9 cellular contexts compared by ENCODE assay signal in genomic region chr1:65165269-65166002, GRCh38. TPM values are rescaled to one million over a fixed set of nuclear protein-coding genes. Genes with fewer than 3 reads are reported as not detected.
DNase-seq lines count a peak whose midpoint lies in the region; ATAC-seq, FAIRE-seq and TF ChIP-seq lines count a peak whose summit lies in the region.
"Had no signal": no experiment of that assay in that cellular context is flagged by ENCODE, and none has a peak within 500 bp of the region (broad histone marks: within the 10 kb centered on the region; RNA-seq: fewer than 3 reads in every experiment).

No MANE protein-coding gene starts in this region.

- no peak for TF ChIP-seq CTCF in GM06990 (IDR thresholded peaks at IDR 0.05; ENCODE audit: insufficient read depth, low read length, poor library complexity, severe bottlenecking)
- no peak for TF ChIP-seq CTCF in H1 (IDR thresholded peaks at IDR 0.05; ENCODE audit: control extremely low read depth in 1 of 3, insufficient read depth in 1 of 3, low read depth in 1 of 3, low read length in 3 of 3)
- TF ChIP-seq CTCF in foreskin keratinocyte (conservative IDR thresholded peaks at IDR 0.05), result no peak

- H4K5ac ChIP-seq in H1 (ENCODE audit: insufficient read length, low read depth, low read length), result no peak overlapping the region

- no peaks in the 10 kb centered on the region for H3K9me3 ChIP-seq in H1 (ENCODE audit: insufficient read depth in 2 of 2, low read depth in 1 of 2, low read length in 1 of 2)

- no peaks in the 10 kb centered on the region for H3K36me3 ChIP-seq in GM06990 (ENCODE audit: control insufficient read depth, insufficient read depth, low read length)
- no peaks in the 10 kb centered on the region for H3K36me3 ChIP-seq in H1 (ENCODE audit: control insufficient read depth in 2 of 4, insufficient read depth in 4 of 4, low read length in 3 of 4)

- H3K4me1 ChIP-seq in H1 (replicated peaks in 1 of 4; ENCODE audit: control insufficient read depth in 3 of 4, insufficient read depth in 4 of 4, low read length in 3 of 4) (peaks cover 0 to 12% (median 5%) of the 10 kb centered on the region in 4 experiments; a peak in 4 of 7 replicates), foreskin keratinocyte (no peaks in the 10 kb centered on the region)

- TF ChIP-seq RAD21 in H1 (IDR thresholded peaks at IDR 0.05 in 1 of 2, conservative IDR thresholded peaks at IDR 0.05 in 1 of 2; ENCODE audit: low read depth in 2 of 2, low read length in 2 of 2), result no peak

- H3K4ac ChIP-seq in H1 (replicated peaks; ENCODE audit: insufficient read length, low read depth, low read length), result no peak overlapping the region

- H3K4me3 ChIP-seq in GM06990 (replicated peaks; ENCODE audit: low read depth, low read length) (no peak overlapping the region), H1 (ENCODE audit: extremely low read depth in 1 of 4, insufficient read depth in 2 of 4, low read depth in 3 of 4, low read length in 4 of 4) (no peak overlapping the region)

- H2BK120ac ChIP-seq in H1 (replicated peaks; ENCODE audit: low read depth, low read length), result no peak overlapping the region

- no peak overlapping the region for H3K56ac ChIP-seq in H1 (replicated peaks; ENCODE audit: insufficient read length, low read depth, low read length)

- H2AFZ ChIP-seq in H1 (ENCODE audit: low read length), result no peak overlapping the region

- no peak overlapping the region for H2BK20ac ChIP-seq in H1 (ENCODE audit: low read length)

- no peak overlapping the region for H4K8ac ChIP-seq in H1 (ENCODE audit: extremely low read depth, insufficient read depth, low read length)

- peak overlapping the region; percentile 24; the same call in 1 of the 2 replicates for H2BK5ac ChIP-seq in H1 (ENCODE audit: low read depth, low read length)

- DNase-seq in GM06990 (ENCODE audit: extremely low read depth, insufficient read length) (peak; percentile 16), H1 (ENCODE audit: low read depth in 1 of 2, low spot score in 2 of 2) (no peak), NCI-H1694 treated with DMSO at 0.1 percent for 48 hours (lab: John Stamatoyannopoulos, UW) (no peak), foreskin keratinocyte (no peak), NCI-H345 treated with DMSO at 0.1 percent for 48 hours (lab: John Stamatoyannopoulos, UW; ENCODE audit: unreplicated experiment) (no peak), NCI-H2196 (lab: John Stamatoyannopoulos, UW; ENCODE audit: unreplicated experiment) (no peak)

- H3K27ac ChIP-seq in H1 (ENCODE audit: low read depth, low read length), result no peak overlapping the region
- no peak overlapping the region for H3K27ac ChIP-seq in foreskin keratinocyte
- H3K27ac ChIP-seq: VCaP had no signal

- FAIRE-seq in H1 (lab: Jason Lieb, UNC), result no peak

- no peak overlapping the region for H4K91ac ChIP-seq in H1 (replicated peaks; ENCODE audit: insufficient read length, low read length)

- H2AK5ac ChIP-seq in H1 (ENCODE audit: low read depth, low read length), result no peak overlapping the region; the same call in 1 of the 2 replicates

- no peak overlapping the region for H3K23ac ChIP-seq in H1 (ENCODE audit: insufficient read length)

- peak overlapping the region in 1 of 2 experiments; percentile 30; a peak in 1 of 4 replicates for H3K4me2 ChIP-seq in H1 (ENCODE audit: insufficient read depth in 1 of 2, low read depth in 2 of 2, low read length in 2 of 2)

- peaks cover 0 to 96% of the 10 kb centered on the region in 2 experiments; a peak in 3 of 4 replicates for H3K79me2 ChIP-seq in H1 (ENCODE audit: control insufficient read depth in 1 of 2, insufficient read depth in 2 of 2, low read length in 2 of 2)

- no peaks in the 10 kb centered on the region; the same call in 1 of the 2 replicates for H3K23me2 ChIP-seq in H1 (ENCODE audit: low read depth, low read length)

- H3K18ac ChIP-seq in H1 (ENCODE audit: extremely low read depth, low read length), result no peak overlapping the region

- TF ChIP-seq POLR2A in H1 (IDR thresholded peaks at IDR 0.05; ENCODE audit: control extremely low read depth in 1 of 2, low read depth in 2 of 2, low read length in 2 of 2), result no peak

- H2BK15ac ChIP-seq in H1 (ENCODE audit: low read length), result no peak overlapping the region; the same call in 1 of the 2 replicates

- peaks cover 3 to 8% of the 10 kb centered on the region in 2 experiments for H4K20me1 ChIP-seq in H1 (replicated peaks in 1 of 2; ENCODE audit: control insufficient read depth in 1 of 2, insufficient read depth in 2 of 2, low read length in 2 of 2)

- ATAC-seq in GM21526 (IDR thresholded peaks at IDR 0.05; ENCODE audit: low FRiP score, unreplicated experiment), result peak; percentile 85
- peak; percentile 88 for ATAC-seq in HG03558 (IDR thresholded peaks at IDR 0.05; ENCODE audit: extremely low read depth, unreplicated experiment)
- ATAC-seq in foreskin keratinocyte, result no peak

- peaks cover 3% of the 10 kb centered on the region; the same call in 1 of the 2 replicates for H3K79me1 ChIP-seq in H1 (ENCODE audit: low read depth, low read length)

- POLR2A ChIA-PET in H1 (lab: Charles Lee; ENCODE audit: partially characterized antibody), result interaction anchor here (1.0 to 8.3 kb wide), 4 partner anchors 11 to 24 kb away, joined by 3 to 48 read pairs (median 3); partner anchors contain the start of gene AK4

- no peaks in the 10 kb centered on the region for H3K27me3 ChIP-seq in GM06990 (replicated peaks; ENCODE audit: control insufficient read depth, insufficient read depth, low read length)
- no peaks in the 10 kb centered on the region for H3K27me3 ChIP-seq in H1 (replicated peaks in 1 of 4; ENCODE audit: control insufficient read depth in 3 of 4, extremely low read depth in 1 of 4, insufficient read depth in 3 of 4, low read length in 3 of 4)
- no peaks in the 10 kb centered on the region for H3K27me3 ChIP-seq in foreskin keratinocyte

- no peak for TF ChIP-seq EP300 in H1 (IDR thresholded peaks at IDR 0.05; ENCODE audit: borderline replicate concordance in 1 of 2, low read depth in 2 of 2, low read length in 2 of 2)

- CTCF ChIA-PET in H1 (lab: Charles Lee; ENCODE audit: partially characterized antibody), result interaction anchor here (0.6 kb wide), 1 partner anchor 11 kb away, joined by 3 read pairs; no protein-coding TSS in a partner anchor

- WGBS in H1 (ENCODE audit: extremely low coverage in 1 of 2, insufficient coverage in 1 of 2, insufficient read length in 1 of 2, insufficient replicate concordance in 2 of 2, low coverage in 1 of 2, low lambda C conversion rate in 2 of 2, missing lambda C conversion rate in 1 of 2), 2 experiments, result 88% methylated on average over 5 of the region's 5 CpGs; no CpG with 5 or more reads in 1 of the 2 experiments

- 0 out of 2 replicates have a peak overlapping the region, but pooled peaks have one; percentile 6 for H2BK12ac ChIP-seq in H1 (ENCODE audit: low read depth, low read length)

- H3K9ac ChIP-seq in H1 (replicated peaks in 1 of 4; ENCODE audit: extremely low read depth in 1 of 4, low read depth in 3 of 4, low read length in 3 of 4), result no peak overlapping the region

- H3K14ac ChIP-seq in H1 (ENCODE audit: insufficient read length), result no peak overlapping the region

TF ChIP-seq in H1, 55 proteins besides CTCF, POLR2A, EP300 and RAD21 (continues in another document):
- TF ChIP-seq HDAC6 (IDR thresholded peaks at IDR 0.05; ENCODE audit: low read depth, low read length), result no peak
- no peak for TF ChIP-seq CTBP2 (IDR thresholded peaks at IDR 0.05; ENCODE audit: borderline replicate concordance, insufficient read depth, insufficient read length, low read length)
- no peak for TF ChIP-seq USF2 (IDR thresholded peaks at IDR 0.05; ENCODE audit: low read length)
- no peak for TF ChIP-seq POLR2AphosphoS5 (IDR thresholded peaks at IDR 0.05; ENCODE audit: low read depth, low read length)
- no peak for TF ChIP-seq MAFK (IDR thresholded peaks at IDR 0.05; ENCODE audit: low read depth, low read length)
- no peak for TF ChIP-seq SIN3A (conservative IDR thresholded peaks at IDR 0.05 in 1 of 2, IDR thresholded peaks at IDR 0.05 in 1 of 2; ENCODE audit: low read depth in 1 of 2, low read length in 2 of 2)
- TF ChIP-seq CBX5 (IDR thresholded peaks at IDR 0.05; ENCODE audit: low read depth, low read length), result no peak
- TF ChIP-seq RXRA (IDR thresholded peaks at IDR 0.05; ENCODE audit: insufficient read depth, low read depth, low read length), result no peak
- no peak for TF ChIP-seq NRF1 (IDR thresholded peaks at IDR 0.05; ENCODE audit: low read depth, low read length)
- no peak for TF ChIP-seq SIRT6 (IDR thresholded peaks at IDR 0.05; ENCODE audit: low read length)
- TF ChIP-seq GABPA (IDR thresholded peaks at IDR 0.05; ENCODE audit: borderline replicate concordance, insufficient read depth, low read length), result no peak
- no peak for TF ChIP-seq SP4 (IDR thresholded peaks at IDR 0.05; ENCODE audit: low read length)

RNA-seq across cellular contexts. Expression of gene AK4, which starts 17.4 kb away (rescaled TPM):
- total RNA-seq in H1 (2021; fragmentation: NEBNext Ultra II Directional; extraction: Animal tissue kit (Norgen Biotek cat#: 25700)), result 159 and 175 TPM in 2 replicates
- 38.6 and 64.5 TPM in 2 replicates for polyA plus RNA-seq in H1 (2011; rRNA removed)
- 43.2 TPM for polyA plus RNA-seq in H1 (2011; cell fraction: cytosol; rRNA removed)
- polyA plus RNA-seq in H1 (2011; cell fraction: nucleus; rRNA removed), result 26.7 TPM
- polyA plus RNA-seq in H1 (2012, experiment 1 of 2), result 54.2 to 73.8 TPM (median 65.5 TPM) in 4 replicates
- polyA plus RNA-seq in H1 (2012, experiment 2 of 2), result 24.0 TPM
- 109 TPM for polyA plus RNA-seq in H1 (2013, experiment 1 of 2)
- polyA plus RNA-seq in H1 (2013, experiment 2 of 2), result 113 TPM
- polyA minus RNA-seq in H1 (2011; rRNA and poly(A)+ RNA removed), result 75.4 and 132 TPM in 2 replicates
- 33.1 TPM for polyA minus RNA-seq in H1 (2011; cell fraction: cytosol; rRNA and poly(A)+ RNA removed)
- polyA minus RNA-seq in H1 (2011; cell fraction: nucleus; rRNA and poly(A)+ RNA removed), result 38.6 TPM
- total RNA-seq in foreskin keratinocyte, result 14.5 and 34.6 TPM in 2 replicates
- 7.8 and 19.8 TPM in 2 replicates for polyA plus RNA-seq in foreskin keratinocyte
